Comparison of ENCODE assay signal across 1 cellular context in genomic region chr17:77119668-77120301, GRCh38.
TF ChIP-seq lines count a peak whose summit lies in the region.

No MANE protein-coding gene starts in this region.

TF ChIP-seq in endothelial cell of umbilical vein, 7 proteins besides CTCF, POLR2A, EP300 and RAD21 (continued from another document):
- TF ChIP-seq EZH2 (IDR thresholded peaks at IDR 0.05; ENCODE audit: borderline replicate concordance, low read depth, low read length, severe bottlenecking) (no peak), MAX (IDR thresholded peaks at IDR 0.05; ENCODE audit: insufficient read depth, insufficient read length) (no peak), MYC (IDR thresholded peaks at IDR 0.05; ENCODE audit: low read depth, low read length) (no peak)
